In the genomic region with DNA sequence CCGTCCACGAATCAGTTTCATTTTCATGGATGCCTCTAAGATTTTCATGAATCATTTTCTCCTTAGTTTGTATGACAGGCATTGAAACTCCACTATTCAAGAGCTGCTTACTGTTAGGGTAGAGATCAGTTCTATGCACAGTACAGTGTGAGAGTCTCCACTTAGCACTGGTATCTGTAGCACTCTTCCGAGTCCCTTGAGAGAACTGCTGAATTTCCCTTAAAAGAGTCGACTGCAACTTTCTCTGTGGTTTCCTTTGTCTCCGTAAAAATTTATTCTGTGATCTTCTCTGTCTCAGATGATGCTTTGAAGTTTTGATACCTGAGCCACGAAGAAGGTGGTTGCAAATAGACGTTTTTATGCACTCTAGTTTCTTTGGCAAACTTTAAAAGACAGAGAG, we compare ENCODE assay signal across 16 cellular contexts. TPM values are rescaled to one million over a fixed set of nuclear protein-coding genes. Genes with fewer than 3 reads are reported as not detected.
DNase-seq lines count a peak whose midpoint lies in the region; ATAC-seq and TF ChIP-seq lines count a peak whose summit lies in the region.
"Had no signal": no experiment of that assay in that cellular context is flagged by ENCODE, and none has a peak within 500 bp of the region (broad histone marks: within the 10 kb centered on the region; RNA-seq: fewer than 3 reads in every experiment).

No MANE protein-coding gene starts in this region.

- peaks cover 60% of the 10 kb centered on the region for H3K4me1 Mint-ChIP-seq in activated CD8-positive, alpha-beta memory T cell treated with anti-CD3 and anti-CD28 coated beads, Interleukin-2, amount 10 ng/mL, durations not matched to agents 7 days and 5 days
- H3K4me1 Mint-ChIP-seq in activated T-helper 2 cell treated with anti-CD3 and anti-CD28 coated beads, Interferon-gamma antibody, Interleukin-2, Interleukin-4, amounts not matched to agents 10 μg/mL and 5 μg/mL and 100 μg/mL, durations not matched to agents 14 hours and 24 hours and 36 hours (ENCODE audit: low read depth) = peaks cover 66% of the 10 kb centered on the region
- no peaks in the 10 kb centered on the region for H3K4me1 Mint-ChIP-seq in nephron progenitor cell
- peaks cover 3% of the 10 kb centered on the region for H3K4me1 Mint-ChIP-seq in CD14-positive monocyte

- H2BK12ac ChIP-seq in trophoblast cell (ENCODE audit: low read length) = no peak overlapping the region

- peaks cover 66% of the 10 kb centered on the region for H3K36me3 Mint-ChIP-seq in activated CD8-positive, alpha-beta memory T cell treated with anti-CD3 and anti-CD28 coated beads, Interleukin-2, amount 10 ng/mL, durations not matched to agents 7 days and 5 days
- peaks cover 89% of the 10 kb centered on the region for H3K36me3 Mint-ChIP-seq in activated T-helper 2 cell treated with anti-CD3 and anti-CD28 coated beads, Interferon-gamma antibody, Interleukin-2, Interleukin-4, amounts not matched to agents 10 μg/mL and 5 μg/mL and 100 μg/mL, durations not matched to agents 14 hours and 24 hours and 36 hours (ENCODE audit: low read depth)
- H3K36me3 Mint-ChIP-seq in nephron progenitor cell (ENCODE audit: low read depth) = peaks cover 64% of the 10 kb centered on the region
- peaks cover 85 to 92% of the 10 kb centered on the region in 2 donors for H3K36me3 Mint-ChIP-seq in CD14-positive monocyte

- no peak overlapping the region for H2AK5ac ChIP-seq in trophoblast cell (ENCODE audit: low read length)

- no CpG with 5 or more reads among the region's 7 CpGs for WGBS in trophoblast cell (ENCODE audit: extremely low coverage, insufficient coverage, insufficient read length)

- H3K4me3 Mint-ChIP-seq in activated CD8-positive, alpha-beta memory T cell treated with anti-CD3 and anti-CD28 coated beads, Interleukin-2, amount 10 ng/mL, durations not matched to agents 7 days and 5 days = peak overlapping the region; percentile 71
- peak overlapping the region; percentile 66 for H3K4me3 Mint-ChIP-seq in activated T-helper 2 cell treated with anti-CD3 and anti-CD28 coated beads, Interferon-gamma antibody, Interleukin-2, Interleukin-4, amounts not matched to agents 10 μg/mL and 5 μg/mL and 100 μg/mL, durations not matched to agents 14 hours and 24 hours and 36 hours (ENCODE audit: low read depth)
- no peak overlapping the region for H3K4me3 Mint-ChIP-seq in nephron progenitor cell
- H3K4me3 Mint-ChIP-seq in CD14-positive monocyte = no peak overlapping the region
- H3K4me3 Mint-ChIP-seq: activated B cell treated with CpG ODN at 0.5 μM for 24 hours had no signal

- H3K23ac ChIP-seq in trophoblast cell (ENCODE audit: low read length) = no peak overlapping the region

- H4K8ac ChIP-seq in trophoblast cell (ENCODE audit: low read depth, low read length) = no peak overlapping the region

- H3K4me1 ChIP-seq in trophoblast cell (ENCODE audit: control insufficient read depth in 1 of 2, insufficient read depth in 2 of 2, low read length in 2 of 2) = no peaks in the 10 kb centered on the region
- H3K4me1 ChIP-seq: parathyroid adenoma, upper lobe of right lung had no signal

- intact Hi-C loops in activated T-helper 2 cell treated with anti-CD3 and anti-CD28 coated beads, Interferon-gamma antibody, Interleukin-2, Interleukin-4, amounts not matched to agents 10 μg/mL and 5 μg/mL and 100 μg/mL, durations not matched to agents 14 hours and 24 hours and 36 hours (cut with micrococcal nuclease) = loop anchor here (1.0 kb wide), 4 partner anchors 14 to 47 kb away; partner anchors contain the start of gene GTPBP8
- intact Hi-C loops in CD14-positive monocyte (cut with micrococcal nuclease) = no loop called here

- no peaks in the 10 kb centered on the region for H3K27me3 Mint-ChIP-seq in activated CD8-positive, alpha-beta memory T cell treated with anti-CD3 and anti-CD28 coated beads, Interleukin-2, amount 10 ng/mL, durations not matched to agents 7 days and 5 days
- H3K27me3 Mint-ChIP-seq in activated T-helper 2 cell treated with anti-CD3 and anti-CD28 coated beads, Interferon-gamma antibody, Interleukin-2, Interleukin-4, amounts not matched to agents 10 μg/mL and 5 μg/mL and 100 μg/mL, durations not matched to agents 14 hours and 24 hours and 36 hours (ENCODE audit: low read depth) = no peaks in the 10 kb centered on the region
- peaks cover 4% of the 10 kb centered on the region for H3K27me3 Mint-ChIP-seq in nephron progenitor cell (ENCODE audit: low read depth, poor library complexity)
- peaks cover 0 to 1% (median 0%) of the 10 kb centered on the region in 3 donors for H3K27me3 Mint-ChIP-seq in CD14-positive monocyte (ENCODE audit: low read depth in 3 of 3)
- H3K27me3 Mint-ChIP-seq: activated B cell treated with CpG ODN at 0.5 μM for 24 hours had no signal

- H2BK5ac ChIP-seq in trophoblast cell (ENCODE audit: low read depth, low read length, poor library complexity) = no peak overlapping the region

- H3K4me3 ChIP-seq in trophoblast cell (ENCODE audit: low read depth, low read length) = no peak overlapping the region
- H3K4me3 ChIP-seq: coronary artery, upper lobe of right lung had no signal

- H3K18ac ChIP-seq in trophoblast cell (ENCODE audit: low read length) = no peak overlapping the region

- DNase-seq in activated CD8-positive, alpha-beta memory T cell treated with anti-CD3 and anti-CD28 coated beads, Interleukin-2, amount 10 ng/mL, durations not matched to agents 7 days and 5 days = no peak
- no peak for DNase-seq in activated CD8-positive, alpha-beta memory T cell treated with anti-CD3 and anti-CD28 coated beads for 24 hours
- DNase-seq in activated T-helper 2 cell treated with anti-CD3 and anti-CD28 coated beads, Interferon-gamma antibody, Interleukin-2, Interleukin-4, amounts not matched to agents 10 μg/mL and 5 μg/mL and 100 μg/mL, durations not matched to agents 14 hours and 24 hours and 36 hours (ENCODE audit: low spot score) = no peak
- no peak for DNase-seq in nephron progenitor cell
- no peak for DNase-seq in trophoblast cell
- no peak for DNase-seq in CD14-positive monocyte (ENCODE audit: low spot score)
- DNase-seq: activated B cell treated with CpG ODN at 0.5 μM for 24 hours, KBM-7, left ventricle myocardium superior, NCI-H1105, upper lobe of right lung had no signal

- peaks cover 2 to 29% of the 10 kb centered on the region in 2 experiments for H3K36me3 ChIP-seq in trophoblast cell (ENCODE audit: control insufficient read depth in 1 of 2, insufficient read depth in 2 of 2, low read length in 2 of 2)

- no peaks in the 10 kb centered on the region for H3K27me3 ChIP-seq in trophoblast cell (ENCODE audit: insufficient read depth, low read length)
- H3K27me3 ChIP-seq: upper lobe of right lung had no signal

- no peak overlapping the region for H3K4me2 ChIP-seq in trophoblast cell (ENCODE audit: low read length)

- H3K4ac ChIP-seq in trophoblast cell (ENCODE audit: low read depth, low read length) = no peak overlapping the region

- H3K9me3 Mint-ChIP-seq in activated CD8-positive, alpha-beta memory T cell treated with anti-CD3 and anti-CD28 coated beads, Interleukin-2, amount 10 ng/mL, durations not matched to agents 7 days and 5 days (ENCODE audit: low read depth) = no peaks in the 10 kb centered on the region
- H3K9me3 Mint-ChIP-seq in activated T-helper 2 cell treated with anti-CD3 and anti-CD28 coated beads, Interferon-gamma antibody, Interleukin-2, Interleukin-4, amounts not matched to agents 10 μg/mL and 5 μg/mL and 100 μg/mL, durations not matched to agents 14 hours and 24 hours and 36 hours = no peaks in the 10 kb centered on the region
- H3K9me3 Mint-ChIP-seq in nephron progenitor cell (no peaks in the 10 kb centered on the region), CD14-positive monocyte (no peaks in the 10 kb centered on the region)
- H3K9me3 Mint-ChIP-seq: activated B cell treated with CpG ODN at 0.5 μM for 24 hours had no signal

- peak overlapping the region; percentile 96 for H3K27ac Mint-ChIP-seq in activated CD8-positive, alpha-beta memory T cell treated with anti-CD3 and anti-CD28 coated beads, Interleukin-2, amount 10 ng/mL, durations not matched to agents 7 days and 5 days
- peak overlapping the region; percentile 84 for H3K27ac Mint-ChIP-seq in activated T-helper 2 cell treated with anti-CD3 and anti-CD28 coated beads, Interferon-gamma antibody, Interleukin-2, Interleukin-4, amounts not matched to agents 10 μg/mL and 5 μg/mL and 100 μg/mL, durations not matched to agents 14 hours and 24 hours and 36 hours
- peak overlapping the region; percentile 77 for H3K27ac Mint-ChIP-seq in nephron progenitor cell
- peak overlapping the region in 1 of 7 donors; percentile 72 for H3K27ac Mint-ChIP-seq in CD14-positive monocyte
- H3K27ac Mint-ChIP-seq: activated B cell treated with CpG ODN at 0.5 μM for 24 hours had no signal

- H3K79me1 ChIP-seq in trophoblast cell (ENCODE audit: low read length) = no peaks in the 10 kb centered on the region

- no peak overlapping the region for H3K9ac ChIP-seq in trophoblast cell (ENCODE audit: low read length)
- H3K9ac ChIP-seq: parathyroid adenoma had no signal

- no peak overlapping the region for H4K12ac ChIP-seq in trophoblast cell (ENCODE audit: low read depth, low read length)

- H2AFZ ChIP-seq in trophoblast cell (ENCODE audit: insufficient read depth, low read length, poor library complexity) = no peak overlapping the region
- H2AFZ ChIP-seq: parathyroid adenoma had no signal

- peak; percentile 82 for ATAC-seq in activated CD8-positive, alpha-beta memory T cell treated with anti-CD3 and anti-CD28 coated beads, Interleukin-2, amount 10 ng/mL, durations not matched to agents 7 days and 5 days
- ATAC-seq in HG02885 (IDR thresholded peaks at IDR 0.05; ENCODE audit: poor library complexity, unreplicated experiment) (peak; percentile 81), HG02759 (IDR thresholded peaks at IDR 0.05; ENCODE audit: unreplicated experiment) (no peak)
- ATAC-seq: left ventricle myocardium superior, upper lobe of right lung had no signal

- H3K27ac ChIP-seq in trophoblast cell (ENCODE audit: low read depth, low read length) = no peak overlapping the region
- H3K27ac ChIP-seq: coronary artery, parathyroid adenoma, upper lobe of right lung had no signal

- no peak for TF ChIP-seq CTCF in nephron progenitor cell (IDR thresholded peaks at IDR 0.05)
- no peak for TF ChIP-seq CTCF in CD14-positive monocyte (IDR thresholded peaks at IDR 0.05)

- H3K14ac ChIP-seq in trophoblast cell (ENCODE audit: low read length) = no peak overlapping the region

- H4K91ac ChIP-seq in trophoblast cell (ENCODE audit: low read depth, low read length) = no peak overlapping the region

- CTCF ChIA-PET in activated CD8-positive, alpha-beta memory T cell treated with anti-CD3 and anti-CD28 coated beads, Interleukin-2, amount 10 ng/mL, durations not matched to agents 7 days and 5 days (lab: Charles Lee) = interaction anchor here (0.9 to 2.0 kb wide), 5 partner anchors 13 to 444 kb away, joined by 3 to 9 read pairs (median 3); partner anchors contain the start of genes ATG3 and SLC35A5

- no peaks in the 10 kb centered on the region for H3K9me3 ChIP-seq in trophoblast cell (ENCODE audit: insufficient read depth, low read depth, low read length)
- H3K9me3 ChIP-seq: upper lobe of right lung had no signal

- no peak overlapping the region for H2BK120ac ChIP-seq in trophoblast cell (ENCODE audit: insufficient read depth, low read length, poor library complexity)

- no peaks in the 10 kb centered on the region for H3K79me2 ChIP-seq in trophoblast cell (ENCODE audit: control insufficient read depth, insufficient read depth, low read length, poor library complexity)
- H3K79me2 ChIP-seq: parathyroid adenoma had no signal

RNA-seq across cellular contexts. Expression of gene GTPBP8, which starts 14.8 kb away (rescaled TPM):
- 10 to 100 TPM; 24.6 to 25.3 TPM for total RNA-seq in activated CD8-positive, alpha-beta memory T cell treated with anti-CD3 and anti-CD28 coated beads, Interleukin-2, amount 10 ng/mL, durations not matched to agents 7 days and 5 days
- total RNA-seq in activated T-helper 2 cell treated with anti-CD3 and anti-CD28 coated beads, Interferon-gamma antibody, Interleukin-2, Interleukin-4, amounts not matched to agents 10 μg/mL and 5 μg/mL and 100 μg/mL, durations not matched to agents 14 hours and 24 hours and 36 hours = 17.6 and 22.7 TPM in 2 replicates
- polyA plus RNA-seq in trophoblast cell (2013) = 23.6 and 25.0 TPM in 2 replicates
- 10 to 100 TPM in 1 of 2 donors, 1 to 10 TPM in 1; 9.8 to 10.8 TPM for polyA plus RNA-seq in CD14-positive monocyte

RNA-seq across cellular contexts. Expression of gene CD200R1, which starts 30.7 kb away (rescaled TPM):
- 10 to 100 TPM in 1 of 2 experiments, 1 to 10 TPM in 1; 9.5 to 11.7 TPM for total RNA-seq in activated CD8-positive, alpha-beta memory T cell treated with anti-CD3 and anti-CD28 coated beads, Interleukin-2, amount 10 ng/mL, durations not matched to agents 7 days and 5 days
- total RNA-seq in activated T-helper 2 cell treated with anti-CD3 and anti-CD28 coated beads, Interferon-gamma antibody, Interleukin-2, Interleukin-4, amounts not matched to agents 10 μg/mL and 5 μg/mL and 100 μg/mL, durations not matched to agents 14 hours and 24 hours and 36 hours = 3.4 and 4.1 TPM in 2 replicates
- 0.42 and 0.43 TPM in 2 replicates for polyA plus RNA-seq in trophoblast cell (2013)
- polyA plus RNA-seq in CD14-positive monocyte = 1 to 10 TPM; 1.5 to 9.0 TPM
- total RNA-seq: epithelial cell of proximal tubule had no signal

Comparison
In these comparisons a context has a peak if more than half of its experiments do, and no peak if none do; other contexts are left out.
1. H3K4me3 Mint-ChIP-seq: peak in activated CD8-positive, alpha-beta memory T cell treated with anti-CD3 and anti-CD28 coated beads, Interleukin-2, amount 10 ng/mL, durations not matched to agents 7 days and 5 days (single experiment) and activated T-helper 2 cell treated with anti-CD3 and anti-CD28 coated beads, Interferon-gamma antibody, Interleukin-2, Interleukin-4, amounts not matched to agents 10 μg/mL and 5 μg/mL and 100 μg/mL, durations not matched to agents 14 hours and 24 hours and 36 hours (single experiment); none in nephron progenitor cell (single experiment) and CD14-positive monocyte (0 of 2).